ENCODE assay signal across 25 cellular contexts in genomic region chr10:114762811-114763210, GRCh38. TPM values are rescaled to one million over a fixed set of nuclear protein-coding genes. Genes with fewer than 3 reads are reported as not detected.
A peak's percentile ranks its signal among the peaks of the same experiment; 100 is the strongest.
DNase-seq lines count a peak whose midpoint lies in the region; ATAC-seq, FAIRE-seq and TF ChIP-seq lines count a peak whose summit lies in the region.
"Had no signal": no experiment of that assay in that cellular context is flagged by ENCODE, and none has a peak within 500 bp of the region (broad histone marks: within the 10 kb centered on the region; RNA-seq: fewer than 3 reads in every experiment).

No MANE protein-coding gene starts in this region.

- H3K4me1 ChIP-seq in left ventricle myocardium inferior: peaks cover 100% of the 10 kb centered on the region
- peaks cover 13 to 14% (median 13%) of the 10 kb centered on the region in 3 donors for H3K4me1 ChIP-seq in pancreas
- H3K4me1 ChIP-seq: HAP-1 had no signal

- H3K4me3 ChIP-seq in left ventricle myocardium inferior (no peak overlapping the region), epithelial cell of esophagus (ENCODE audit: low read length) (no peak overlapping the region), pancreas (no peak overlapping the region)
- H3K4me3 ChIP-seq: A549; BLaER1 treated with 17β-estradiol and CSF1 and Interleukin-3, amounts not matched to agents 10 nM and 100 nM; GM12878; HAP-1 had no signal

- no peak for TF ChIP-seq CTCF in left ventricle myocardium inferior (IDR thresholded peaks at IDR 0.05; ENCODE audit: borderline replicate concordance)
- TF ChIP-seq CTCF in epithelial cell of esophagus (IDR thresholded peaks at IDR 0.05; ENCODE audit: insufficient read depth, low read depth, low read length, missing control alignments): no peak
- TF ChIP-seq CTCF in pancreas (IDR thresholded peaks at IDR 0.05): no peak

- peaks cover 51% of the 10 kb centered on the region for H3K27me3 Mint-ChIP-seq in activated CD8-positive, alpha-beta memory T cell treated with anti-CD3 and anti-CD28 coated beads, Interleukin-2, amount 10 ng/mL, durations not matched to agents 7 days and 5 days

- H3K36me3 Mint-ChIP-seq in activated CD8-positive, alpha-beta memory T cell treated with anti-CD3 and anti-CD28 coated beads, Interleukin-2, amount 10 ng/mL, durations not matched to agents 7 days and 5 days: no peaks in the 10 kb centered on the region
- H3K36me3 Mint-ChIP-seq: CD8-positive, alpha-beta memory T cell had no signal

- CTCF ChIA-PET in activated CD8-positive, alpha-beta memory T cell treated with anti-CD3 and anti-CD28 coated beads, Interleukin-2, amount 10 ng/mL, durations not matched to agents 7 days and 5 days (lab: Charles Lee): interaction anchor here (2.6 kb wide), 1 partner anchor 23 kb away, joined by 8 read pairs; no protein-coding TSS in a partner anchor

- 86 to 88% methylated on average over 5 of the region's 5 CpGs for WGBS in pancreas, 2 donors

- H3K27me3 ChIP-seq in left ventricle myocardium inferior (ENCODE audit: low read depth) (no peaks in the 10 kb centered on the region), pancreas (no peaks in the 10 kb centered on the region)
- H3K27me3 ChIP-seq: BE2C had no signal

- H3K9me3 ChIP-seq in left ventricle myocardium inferior (replicated peaks) (no peaks in the 10 kb centered on the region), pancreas (no peaks in the 10 kb centered on the region)
- H3K9me3 ChIP-seq: A549; BE2C; BLaER1 treated with 17β-estradiol and CSF1 and Interleukin-3, amounts not matched to agents 10 nM and 100 nM; HAP-1 had no signal

- H3K27ac Mint-ChIP-seq in activated CD8-positive, alpha-beta memory T cell treated with anti-CD3 and anti-CD28 coated beads, Interleukin-2, amount 10 ng/mL, durations not matched to agents 7 days and 5 days: no peak overlapping the region
- H3K27ac Mint-ChIP-seq: CD14-positive monocyte; CD4-positive, alpha-beta T cell; CD8-positive, alpha-beta memory T cell had no signal

- H3K27ac ChIP-seq in left ventricle myocardium inferior (replicated peaks) (peak overlapping the region; percentile 72), pancreas (no peak overlapping the region)
- H3K27ac ChIP-seq: A549; BLaER1 treated with 17β-estradiol and CSF1 and Interleukin-3, amounts not matched to agents 10 nM and 100 nM had no signal

- no peaks in the 10 kb centered on the region for H3K9me3 Mint-ChIP-seq in activated CD8-positive, alpha-beta memory T cell treated with anti-CD3 and anti-CD28 coated beads, Interleukin-2, amount 10 ng/mL, durations not matched to agents 7 days and 5 days (ENCODE audit: low read depth)
- H3K9me3 Mint-ChIP-seq: CD4-positive, alpha-beta T cell; CD8-positive, alpha-beta memory T cell had no signal

- peaks cover 8% of the 10 kb centered on the region for H3K4me1 Mint-ChIP-seq in activated CD8-positive, alpha-beta memory T cell treated with anti-CD3 and anti-CD28 coated beads, Interleukin-2, amount 10 ng/mL, durations not matched to agents 7 days and 5 days

- no peak overlapping the region for H3K4me3 Mint-ChIP-seq in activated CD8-positive, alpha-beta memory T cell treated with anti-CD3 and anti-CD28 coated beads, Interleukin-2, amount 10 ng/mL, durations not matched to agents 7 days and 5 days
- H3K4me3 Mint-ChIP-seq: CD14-positive monocyte; CD4-positive, alpha-beta T cell; CD8-positive, alpha-beta memory T cell had no signal

- ATAC-seq in left cardiac atrium: no peak
- ATAC-seq in GM18519 (IDR thresholded peaks at IDR 0.05; ENCODE audit: low FRiP score, unreplicated experiment): no peak
- ATAC-seq in pancreas: no peak
- no peak for ATAC-seq in activated CD8-positive, alpha-beta memory T cell treated with anti-CD3 and anti-CD28 coated beads, Interleukin-2, amount 10 ng/mL, durations not matched to agents 7 days and 5 days
- ATAC-seq: A549, GM12878 had no signal

- DNase-seq in left ventricle myocardium inferior (no peak), left cardiac atrium (no peak), RPMI8226 (peak; percentile 51), epithelial cell of esophagus (ENCODE audit: low read depth) (peak; percentile 67), pancreas (no peak)
- no peak for DNase-seq in activated CD8-positive, alpha-beta memory T cell treated with anti-CD3 and anti-CD28 coated beads, Interleukin-2, amount 10 ng/mL, durations not matched to agents 7 days and 5 days
- DNase-seq: 8988T; ACHN; AML-193; BE2C; CD4-positive, alpha-beta T cell; CD8-positive, alpha-beta memory T cell; DMS 273 treated with DMSO at 0.1 percent for 48 hours; DMS79; EL; GDM1; GOT3 had no signal

- intact Hi-C loops in left ventricle myocardium inferior (cut with micrococcal nuclease): loop anchor here (10.0 kb wide), 1 partner anchor 48 kb away; no protein-coding TSS in a partner anchor
- intact Hi-C loops in left cardiac atrium (cut with DNase I): no loop called here
- intact Hi-C loops in pancreas (cut with DNase I): no loop called here

- no peak for FAIRE-seq in pancreas (lab: Jason Lieb, UNC)
- FAIRE-seq: A549, D721Med, GM12878, H54 had no signal

- H3K36me3 ChIP-seq in left ventricle myocardium inferior (no peaks in the 10 kb centered on the region), pancreas (no peaks in the 10 kb centered on the region)
- H3K36me3 ChIP-seq: BE2C; BLaER1 treated with 17β-estradiol and CSF1 and Interleukin-3, amounts not matched to agents 10 nM and 100 nM; HAP-1 had no signal

RNA-seq across cellular contexts. Expression of gene FHIP2A, which starts 58.8 kb away (rescaled TPM):
- total RNA-seq in left ventricle myocardium inferior (26.6 TPM), left cardiac atrium (10 to 100 TPM; 19.2 to 25.2 TPM), pancreas (10 to 100 TPM in 2 of 6 donors, 1 to 10 TPM in 4; 5.2 to 19.6 (median 9.0) TPM)
- 1 to 10 TPM; 3.8 to 7.2 TPM for polyA plus RNA-seq in pancreas
- 10 to 100 TPM; 33.5 to 35.7 TPM for total RNA-seq in activated CD8-positive, alpha-beta memory T cell treated with anti-CD3 and anti-CD28 coated beads, Interleukin-2, amount 10 ng/mL, durations not matched to agents 7 days and 5 days

Comparison
In these comparisons a context has a peak if more than half of its experiments do, and no peak if none do; other contexts are left out.
1. DNase-seq: peak in RPMI8226 (single experiment) and epithelial cell of esophagus (single experiment); none in left ventricle myocardium inferior (single experiment), left cardiac atrium (single experiment), pancreas (0 of 6) and activated CD8-positive, alpha-beta memory T cell treated with anti-CD3 and anti-CD28 coated beads, Interleukin-2, amount 10 ng/mL, durations not matched to agents 7 days and 5 days (single experiment).